In genomic region chr7:29565982-29566746, GRCh38 we compare ENCODE assay signal across 10 cellular contexts. TPM values are rescaled to one million over a fixed set of nuclear protein-coding genes. Genes with fewer than 3 reads are reported as not detected.
DNase-seq lines count a peak whose midpoint lies in the region; ATAC-seq and TF ChIP-seq lines count a peak whose summit lies in the region.
"Had no signal": no experiment of that assay in that cellular context is flagged by ENCODE, and none has a peak within 500 bp of the region (broad histone marks: within the 10 kb centered on the region; RNA-seq: fewer than 3 reads in every experiment).

No MANE protein-coding gene starts in this region.

- TF ChIP-seq CTCF in Caco-2 (IDR thresholded peaks at IDR 0.05; ENCODE audit: insufficient read depth in 1 of 2, low read depth in 1 of 2, low read length in 1 of 2, severe bottlenecking in 1 of 2, unreplicated experiment in 1 of 2) (peak in 1 of 2 experiments; percentile 7), activated B cell treated with CpG ODN at 0.5 μM for 24 hours (IDR thresholded peaks at IDR 0.05) (no peak), right atrium auricular region (IDR thresholded peaks at IDR 0.05) (no peak), psoas muscle (IDR thresholded peaks at IDR 0.05) (no peak)

- peak overlapping the region; percentile 98 for H3K4me3 Mint-ChIP-seq in Caco-2 (ENCODE audit: unreplicated experiment)
- H3K4me3 Mint-ChIP-seq in activated B cell treated with CpG ODN at 0.5 μM for 24 hours, result peak overlapping the region; percentile 35

- BruUV-seq in Caco-2 (replicated peaks; lab: Mats Ljungman, UMichigan), result no TSS peak

- no peak for ATAC-seq in activated B cell treated with CpG ODN at 0.5 μM for 24 hours (ENCODE audit: low read depth)
- ATAC-seq in psoas muscle, result peak in 3 of 4 donors; percentile 28 to 49 (median 38)
- ATAC-seq in GM21717 (IDR thresholded peaks at IDR 0.05; ENCODE audit: unreplicated experiment), result no peak
- ATAC-seq: foreskin keratinocyte had no signal

- POLR2A ChIA-PET in Caco-2 (lab: Charles Lee), result no interaction called here
- POLR2A ChIA-PET in activated B cell treated with CpG ODN at 0.5 μM for 24 hours (lab: Charles Lee), result no interaction called here

- CTCF ChIA-PET in Caco-2 (lab: Charles Lee), result no interaction called here
- CTCF ChIA-PET in activated B cell treated with CpG ODN at 0.5 μM for 24 hours (lab: Charles Lee), result no interaction called here

- H3K27me3 ChIP-seq in Caco-2 (replicated peaks; ENCODE audit: control insufficient read depth, insufficient read depth, low read length), result no peaks in the 10 kb centered on the region
- peaks cover 3 to 10% of the 10 kb centered on the region in 2 donors for H3K27me3 ChIP-seq in right atrium auricular region
- peaks cover 3 to 72% (median 24%) of the 10 kb centered on the region in 3 donors for H3K27me3 ChIP-seq in psoas muscle (ENCODE audit: insufficient read depth in 3 of 3, low read length in 2 of 3)
- H3K27me3 ChIP-seq: foreskin keratinocyte had no signal

- peaks cover 11% of the 10 kb centered on the region for H3K4me1 Mint-ChIP-seq in Caco-2 (ENCODE audit: low read depth, unreplicated experiment)
- peaks cover 34% of the 10 kb centered on the region for H3K4me1 Mint-ChIP-seq in activated B cell treated with CpG ODN at 0.5 μM for 24 hours

- H3K36me3 Mint-ChIP-seq in Caco-2 (ENCODE audit: insufficient read depth, unreplicated experiment) (peaks cover 46% of the 10 kb centered on the region), activated B cell treated with CpG ODN at 0.5 μM for 24 hours (ENCODE audit: low read depth) (no peaks in the 10 kb centered on the region)

- intact Hi-C loops in Caco-2 (cut with micrococcal nuclease; ENCODE audit: unreplicated experiment), result loop anchor here (1.0 to 10.0 kb wide), 2 partner anchors 43 to 641 kb away; no protein-coding TSS in a partner anchor
- intact Hi-C loops in activated B cell treated with CpG ODN at 0.5 μM for 24 hours (cut with micrococcal nuclease), result no loop called here
- intact Hi-C loops in psoas muscle (cut with DNase I), result no loop called here

- H3K27me3 Mint-ChIP-seq in Caco-2 (ENCODE audit: insufficient read depth, unreplicated experiment) (no peaks in the 10 kb centered on the region), activated B cell treated with CpG ODN at 0.5 μM for 24 hours (peaks cover 52% of the 10 kb centered on the region)

- H3K36me3 ChIP-seq in Caco-2 (ENCODE audit: control insufficient read depth, insufficient read depth, low read length) (no peaks in the 10 kb centered on the region; the same call in 1 of the 2 replicates), right atrium auricular region (no peaks in the 10 kb centered on the region), psoas muscle (ENCODE audit: insufficient read depth in 1 of 2, low read depth in 1 of 2) (no peaks in the 10 kb centered on the region)

- H3K9me3 ChIP-seq in Caco-2 (no peaks in the 10 kb centered on the region), right atrium auricular region (no peaks in the 10 kb centered on the region), psoas muscle (no peaks in the 10 kb centered on the region)

- H3K9me3 Mint-ChIP-seq in Caco-2 (ENCODE audit: unreplicated experiment) (no peaks in the 10 kb centered on the region), activated B cell treated with CpG ODN at 0.5 μM for 24 hours (no peaks in the 10 kb centered on the region)
- H3K9me3 Mint-ChIP-seq: T-helper 1 cell treated with Interleukin-12 subunit alpha and Interleukin-12 subunit beta and Interleukin-4 antibody, amounts not matched to agents 30 μg/mL and 1 μg/mL, for 36 hours had no signal

- WGBS in psoas muscle, 3 donors, result 3 to 5% (median 3%) methylated on average over 46 to 56 of the region's 56 CpGs

- peak overlapping the region; percentile 71 for H3K4me3 ChIP-seq in Caco-2 (ENCODE audit: low read depth, low read length)
- H3K4me3 ChIP-seq in right atrium auricular region, result peak overlapping the region; percentile 38 to 54
- H3K4me3 ChIP-seq in psoas muscle, result peak overlapping the region; percentile 71

- peaks cover 25% of the 10 kb centered on the region for H3K4me1 ChIP-seq in Caco-2
- H3K4me1 ChIP-seq in right atrium auricular region, result peaks cover 0 to 35% of the 10 kb centered on the region in 2 donors
- H3K4me1 ChIP-seq in psoas muscle, result peaks cover 26% of the 10 kb centered on the region

- DNase-seq in Caco-2 (peak; percentile 53 to 60), activated B cell treated with CpG ODN at 0.5 μM for 24 hours (no peak), right atrium auricular region (ENCODE audit: low spot score) (no peak), psoas muscle (peak in 1 of 2 donors; percentile 51), NCI-H82 treated with DMSO at 0.1 percent for 48 hours (lab: John Stamatoyannopoulos, UW; ENCODE audit: unreplicated experiment) (no peak), NCI-H524 treated with DMSO at 0.1 percent for 48 hours (lab: John Stamatoyannopoulos, UW) (no peak)
- no peak for DNase-seq in activated naive CD4-positive, alpha-beta T cell (lab: John Stamatoyannopoulos, UW)

- H3K27ac ChIP-seq in right atrium auricular region (no peak overlapping the region), psoas muscle (no peak overlapping the region)
- H3K27ac ChIP-seq: foreskin keratinocyte had no signal

- H3K27ac Mint-ChIP-seq in Caco-2 (ENCODE audit: unreplicated experiment) (peak overlapping the region; percentile 93), activated B cell treated with CpG ODN at 0.5 μM for 24 hours (no peak overlapping the region)
- H3K27ac Mint-ChIP-seq: T-helper 1 cell treated with Interleukin-12 subunit alpha and Interleukin-12 subunit beta and Interleukin-4 antibody, amounts not matched to agents 30 μg/mL and 1 μg/mL, for 36 hours had no signal

RNA-seq across cellular contexts. Expression of gene PRR15, which starts 2.5 kb away (rescaled TPM):
- total RNA-seq in Caco-2 (2022), result 22.6 and 28.9 TPM in 2 replicates
- not detected in 2 replicates for total RNA-seq in activated B cell treated with CpG ODN at 0.5 μM for 24 hours
- total RNA-seq in right atrium auricular region, result 10 to 100 TPM in 1 of 2 donors, 1 to 10 TPM in 1; 4.2 to 26.3 TPM
- under 1 TPM in 2 of 4 donors, not detected in 2; 0.13 to 0.32 TPM for total RNA-seq in psoas muscle
- polyA plus RNA-seq in psoas muscle, result under 1 TPM in 2 of 3 donors, not detected in 1; 0.05 to 0.08 TPM

Comparison
In these comparisons a context has a peak if more than half of its experiments do, and no peak if none do; other contexts are left out.
1. DNase-seq: peak in Caco-2 (2 of 2); none in activated B cell treated with CpG ODN at 0.5 μM for 24 hours (single experiment), right atrium auricular region (single experiment), NCI-H82 treated with DMSO at 0.1 percent for 48 hours (single experiment), NCI-H524 treated with DMSO at 0.1 percent for 48 hours (single experiment) and activated naive CD4-positive, alpha-beta T cell (0 of 4).
2. ATAC-seq: peak in psoas muscle (3 of 4); none in activated B cell treated with CpG ODN at 0.5 μM for 24 hours (single experiment) and GM21717 (single experiment).
3. Peak in every context shown above with its lines, with median percentiles within 50 percentile points of each other: H3K4me3 ChIP-seq.